In genomic region chr11:46367244-46367915, GRCh38 we compare ENCODE assay signal across 8 cellular contexts. TPM values are rescaled to one million over a fixed set of nuclear protein-coding genes. Genes with fewer than 3 reads are reported as not detected.
DNase-seq lines count a peak whose midpoint lies in the region; ATAC-seq and TF ChIP-seq lines count a peak whose summit lies in the region.

No MANE protein-coding gene starts in this region.

- intact Hi-C loops in Calu3 (cut with micrococcal nuclease; ENCODE audit: unreplicated experiment), result no loop called here

- H3K27me3 Mint-ChIP-seq in Calu3 (ENCODE audit: unreplicated experiment), result no peaks in the 10 kb centered on the region

- H3K14ac ChIP-seq in neuronal stem cell (ENCODE audit: low read length), result no peak overlapping the region

- H3K4me1 Mint-ChIP-seq in Calu3 (ENCODE audit: low read depth, unreplicated experiment), result peaks cover 27% of the 10 kb centered on the region

- peak overlapping the region; percentile 72 for H3K9ac ChIP-seq in neuronal stem cell (ENCODE audit: low read depth, low read length, poor library complexity)

- H3K18ac ChIP-seq in neuronal stem cell (ENCODE audit: low read length), result peak overlapping the region; percentile 78

- H3K4me3 ChIP-seq in neuronal stem cell (ENCODE audit: low read length in 2 of 2), result no peak overlapping the region
- no peak overlapping the region for H3K4me3 ChIP-seq in upper lobe of left lung

- WGBS in neuronal stem cell (ENCODE audit: extremely low coverage in 2 of 2, insufficient read length in 2 of 2, insufficient replicate concordance in 1 of 2), 2 donors, result no CpG with 5 or more reads among the region's 32 CpGs
- WGBS in upper lobe of left lung, 2 donors, result 37 to 76% methylated on average over 12 to 25 of the region's 32 CpGs

- TF ChIP-seq POLR2A in erythroblast (IDR thresholded peaks at IDR 0.05; ENCODE audit: low read length) (no peak), upper lobe of left lung (IDR thresholded peaks at IDR 0.05) (no peak)

- no peak overlapping the region for H3K4me3 Mint-ChIP-seq in Calu3 (ENCODE audit: low read depth, unreplicated experiment)

- H3K36me3 Mint-ChIP-seq in Calu3 (ENCODE audit: insufficient read depth, unreplicated experiment), result peaks cover 36% of the 10 kb centered on the region

- no peak for TF ChIP-seq EP300 in upper lobe of left lung (IDR thresholded peaks at IDR 0.05)

- BruUV-seq in Calu3 (replicated peaks; lab: Mats Ljungman, UMichigan), result no TSS peak

- H3K23ac ChIP-seq in neuronal stem cell (ENCODE audit: low read depth, low read length, poor library complexity), result peak overlapping the region; percentile 90

- H2AFZ ChIP-seq in neuronal stem cell (ENCODE audit: low read length), result no peak overlapping the region

- no peak overlapping the region for H4K91ac ChIP-seq in neuronal stem cell (ENCODE audit: low read depth, low read length, poor library complexity)

- CTCF ChIA-PET in Calu3 (lab: Charles Lee), result interaction anchor here (0.5 to 0.9 kb wide), 2 partner anchors 15 to 244 kb away, joined by 3 read pairs; no protein-coding TSS in a partner anchor

- H2BK5ac ChIP-seq in neuronal stem cell (ENCODE audit: low read length), result peak overlapping the region; percentile 85

- H3K4me1 ChIP-seq in neuronal stem cell (ENCODE audit: control insufficient read depth in 2 of 2, insufficient read depth in 1 of 2, low read depth in 1 of 2, low read length in 2 of 2) (peaks cover 24 to 28% of the 10 kb centered on the region in 2 donors), upper lobe of left lung (peaks cover 19 to 53% (median 34%) of the 10 kb centered on the region in 4 donors)

- no peak overlapping the region for H4K8ac ChIP-seq in neuronal stem cell (ENCODE audit: low read depth, low read length)

- TF ChIP-seq CTCF in Calu3 (IDR thresholded peaks at IDR 0.05; ENCODE audit: unreplicated experiment) (peak; percentile 89), upper lobe of left lung (IDR thresholded peaks at IDR 0.05) (peak; percentile 91 to 95 (median 94))

- H3K9me3 ChIP-seq in neuronal stem cell (replicated peaks in 1 of 2; ENCODE audit: control insufficient read depth in 2 of 2, insufficient read depth in 1 of 2, low read depth in 1 of 2, low read length in 2 of 2), result peaks cover 0 to 2% of the 10 kb centered on the region in 2 donors
- H3K9me3 ChIP-seq in upper lobe of left lung, result no peaks in the 10 kb centered on the region

- H3K9me3 Mint-ChIP-seq in Calu3 (ENCODE audit: low read depth, unreplicated experiment), result no peaks in the 10 kb centered on the region

- H2BK120ac ChIP-seq in neuronal stem cell (ENCODE audit: low read depth, low read length), result no peak overlapping the region

- no peak overlapping the region for H3K27ac Mint-ChIP-seq in Calu3 (ENCODE audit: unreplicated experiment)

- peaks cover 9% of the 10 kb centered on the region for H3K79me1 ChIP-seq in neuronal stem cell (ENCODE audit: low read depth, low read length)

- H3K4me2 ChIP-seq in neuronal stem cell (ENCODE audit: insufficient read depth, low read length, poor library complexity, severe bottlenecking), result no peak overlapping the region

- H2BK12ac ChIP-seq in neuronal stem cell (ENCODE audit: low read length), result no peak overlapping the region

- ATAC-seq in GM21619 (IDR thresholded peaks at IDR 0.05; ENCODE audit: unreplicated experiment) (peak; percentile 51), upper lobe of left lung (ENCODE audit: low FRiP score in 2 of 2) (peak; percentile 44 to 81), GM18519 (IDR thresholded peaks at IDR 0.05; ENCODE audit: low FRiP score, unreplicated experiment) (no peak)

- peak; percentile 72 for DNase-seq in Calu3
- peak; percentile 53 for DNase-seq in NCI-H1694 (lab: John Stamatoyannopoulos, UW)
- DNase-seq in activated CD8-positive, alpha-beta memory T cell treated with anti-CD3 and anti-CD28 coated beads, Interleukin-2, amount 50 U/mL, for 4 hours, result peak; percentile 82
- peak; percentile 60 to 79 for DNase-seq in erythroblast (lab: John Stamatoyannopoulos, UW)
- DNase-seq in neuronal stem cell (ENCODE audit: low spot score), result no peak
- peak; percentile 79 to 94 for DNase-seq in upper lobe of left lung

- H3K27me3 ChIP-seq in neuronal stem cell (ENCODE audit: control insufficient read depth in 3 of 3, insufficient read depth in 3 of 3, low read depth in 1 of 3, low read length in 3 of 3), result no peaks in the 10 kb centered on the region
- no peaks in the 10 kb centered on the region for H3K27me3 ChIP-seq in upper lobe of left lung

- H2BK15ac ChIP-seq in neuronal stem cell (ENCODE audit: low read length), result no peak overlapping the region

- H3K36me3 ChIP-seq in neuronal stem cell (replicated peaks in 1 of 2; ENCODE audit: control insufficient read depth in 2 of 2, insufficient read depth in 2 of 2, low read length in 2 of 2), result peaks cover 8 to 29% of the 10 kb centered on the region in 2 donors
- H3K36me3 ChIP-seq in upper lobe of left lung, result peaks cover 0 to 41% (median 39%) of the 10 kb centered on the region in 4 donors

- H3K4ac ChIP-seq in neuronal stem cell (ENCODE audit: low read length), result no peak overlapping the region

- H2AK5ac ChIP-seq in neuronal stem cell (ENCODE audit: low read depth, low read length), result peak overlapping the region; percentile 66

- H3K27ac ChIP-seq in neuronal stem cell (replicated peaks; ENCODE audit: low read length) (no peak overlapping the region), upper lobe of left lung (peak overlapping the region in 3 of 4 donors; percentile 1 to 35 (median 5))

RNA-seq across cellular contexts. Expression of gene MDK, which starts 14.1 kb away (rescaled TPM):
- total RNA-seq in Calu3 (2022) (74.9 and 139 TPM in 2 replicates), upper lobe of left lung (10 to 100 TPM in 5 of 6 donors, not detected in 1; 14.3 to 44.8 (median 34.1) TPM)
- 1,851 TPM for polyA plus RNA-seq in neuronal stem cell (2013, experiment 1 of 2)
- 1,853 TPM for polyA plus RNA-seq in neuronal stem cell (2013, experiment 2 of 2)

RNA-seq across cellular contexts. Expression of gene DGKZ, which starts 20.1 kb away (rescaled TPM):
- 38.0 and 40.2 TPM in 2 replicates for total RNA-seq in Calu3 (2022)
- polyA plus RNA-seq in neuronal stem cell (2013, experiment 1 of 2), result 33.3 TPM
- 32.3 TPM for polyA plus RNA-seq in neuronal stem cell (2013, experiment 2 of 2)
- total RNA-seq in upper lobe of left lung, result 100 to 1,000 TPM in 2 of 6 donors, 10 to 100 TPM in 4; 55.1 to 145 (median 65.5) TPM

RNA-seq across cellular contexts. Expression of gene CHRM4, which starts 24.2 kb away (rescaled TPM):
- not detected in 2 replicates for total RNA-seq in Calu3 (2022)
- 0.10 TPM for polyA plus RNA-seq in neuronal stem cell (2013, experiment 1 of 2)
- polyA plus RNA-seq in neuronal stem cell (2013, experiment 2 of 2), result 0.15 TPM
- 1 to 10 TPM in 1 of 6 donors, under 1 TPM in 3, not detected in 2; 0.34 to 1.4 (median 0.53) TPM for total RNA-seq in upper lobe of left lung
